In genomic region chr6:24666097-24666615, GRCh38 we compare ENCODE assay signal across 8 cellular contexts. TPM values are rescaled to one million over a fixed set of nuclear protein-coding genes. Genes with fewer than 3 reads are reported as not detected.
A peak's percentile ranks its signal among the peaks of the same experiment; 100 is the strongest.
DNase-seq lines count a peak whose midpoint lies in the region; ATAC-seq and TF ChIP-seq lines count a peak whose summit lies in the region.

No MANE protein-coding gene starts in this region.

- TF ChIP-seq CTCF in astrocyte of the cerebellum (IDR thresholded peaks at IDR 0.05; ENCODE audit: low read depth, low read length, missing control alignments) = no peak

- ATAC-seq in HG02870 (IDR thresholded peaks at IDR 0.05; ENCODE audit: unreplicated experiment) = peak; percentile 26

- H3K9me3 ChIP-seq in NT2/D1 (ENCODE audit: insufficient read depth, low read length) (peaks cover 27% of the 10 kb centered on the region), skeletal muscle tissue (ENCODE audit: control insufficient read depth in 3 of 3, low read length in 3 of 3) (peaks cover 0 to 4% (median 0%) of the 10 kb centered on the region in 3 donors)

- in situ Hi-C loops in astrocyte of the cerebellum (cut with HindIII; ENCODE audit: low sequenced_read_pairs) = no loop called here

- no peaks in the 10 kb centered on the region for H3K4me1 ChIP-seq in NT2/D1 (ENCODE audit: insufficient read depth, insufficient read length)
- peaks cover 13 to 34% (median 25%) of the 10 kb centered on the region in 3 donors for H3K4me1 ChIP-seq in skeletal muscle tissue (ENCODE audit: control insufficient read depth in 3 of 3, insufficient read depth in 3 of 3, low read length in 3 of 3)

- H3K27ac ChIP-seq in skeletal muscle tissue (ENCODE audit: low read depth, low read length) = peak overlapping the region; percentile 83

- H3K27me3 ChIP-seq in NT2/D1 (ENCODE audit: insufficient read depth, insufficient read length) (no peaks in the 10 kb centered on the region), skeletal muscle tissue (ENCODE audit: control insufficient read depth in 3 of 3, insufficient read depth in 3 of 3, low read length in 3 of 3) (no peaks in the 10 kb centered on the region)

- H3K4me3 ChIP-seq in NT2/D1 (ENCODE audit: insufficient read length, low read depth) (peak overlapping the region; percentile 92), astrocyte of the cerebellum (ENCODE audit: low read depth, low read length) (peak overlapping the region; percentile 85), iPS-11a (ENCODE audit: low read depth, low read length) (peak overlapping the region; percentile 86), skeletal muscle tissue (ENCODE audit: low read length in 3 of 3) (peak overlapping the region; percentile 98 to 100 (median 100))

- peak; percentile 21 for DNase-seq in activated T-cell treated with anti-CD3 and anti-CD28 coated beads for 4 hours
- no peak for DNase-seq in activated T-cell treated with anti-CD3 and anti-CD28 coated beads, Interleukin-2, amount 50 U/mL, for 1 hour
- DNase-seq in NT2/D1 (ENCODE audit: low read depth, low spot score) = no peak
- DNase-seq in astrocyte of the cerebellum (ENCODE audit: low read depth) = peak; percentile 11
- no peak for DNase-seq in NCI-H446 (lab: John Stamatoyannopoulos, UW)

- H3K9ac ChIP-seq in NT2/D1 (ENCODE audit: insufficient read length, low read depth) (peak overlapping the region; percentile 98), skeletal muscle tissue (ENCODE audit: low read depth in 1 of 3, low read length in 3 of 3) (peak overlapping the region; percentile 82 to 95 (median 94))

- H3K36me3 ChIP-seq in NT2/D1 (ENCODE audit: insufficient read depth, insufficient read length, low read length) (peaks cover 40% of the 10 kb centered on the region), skeletal muscle tissue (ENCODE audit: control insufficient read depth in 3 of 3, insufficient read depth in 3 of 3, low read length in 3 of 3) (peaks cover 5 to 12% (median 9%) of the 10 kb centered on the region in 3 donors)

RNA-seq across cellular contexts. Expression of gene TDP2, which starts 0.5 kb away (rescaled TPM):
- total RNA-seq in skeletal muscle tissue = 11.5 TPM

RNA-seq across cellular contexts. Expression of gene ACOT13, which starts 0.7 kb away (rescaled TPM):
- 4.7 TPM for total RNA-seq in skeletal muscle tissue

RNA-seq across cellular contexts. Expression of gene KIAA0319, which starts 20.2 kb away (rescaled TPM):
- total RNA-seq in skeletal muscle tissue = not detected

RNA-seq across cellular contexts. Expression of gene C6orf62, which starts 52.8 kb away (rescaled TPM):
- total RNA-seq in skeletal muscle tissue = 41.2 TPM

Comparison
In these comparisons a context has a peak if more than half of its experiments do, and no peak if none do; other contexts are left out.
1. DNase-seq: peak in activated T-cell treated with anti-CD3 and anti-CD28 coated beads for 4 hours (single experiment) and astrocyte of the cerebellum (single experiment); none in activated T-cell treated with anti-CD3 and anti-CD28 coated beads, Interleukin-2, amount 50 U/mL, for 1 hour (single experiment), NT2/D1 (single experiment) and NCI-H446 (0 of 2).
2. Peak in every context shown above with its lines, with median percentiles within 50 percentile points of each other: H3K4me3 ChIP-seq.